ENCODE assay signal across 23 cellular contexts in genomic region chr4:90403781-90404180, GRCh38.
DNase-seq lines count a peak whose midpoint lies in the region; ATAC-seq and TF ChIP-seq lines count a peak whose summit lies in the region.
"Had no signal": no experiment of that assay in that cellular context is flagged by ENCODE, and none has a peak within 500 bp of the region (broad histone marks: within the 10 kb centered on the region; RNA-seq: fewer than 3 reads in every experiment).

No MANE protein-coding gene starts in this region.

- ATAC-seq in upper lobe of right lung = no peak
- ATAC-seq: GM23338, K562, PC-3 had no signal

- no peaks in the 10 kb centered on the region for H3K4me1 ChIP-seq in upper lobe of right lung
- H3K4me1 ChIP-seq: BLaER1 treated with 17β-estradiol and CSF1 and Interleukin-3, amounts not matched to agents 10 nM and 100 nM; HAP-1; SJSA1 had no signal

- TF ChIP-seq CTCF in choroid plexus epithelial cell (conservative IDR thresholded peaks at IDR 0.05; ENCODE audit: low read depth, low read length) (no peak), upper lobe of right lung (IDR thresholded peaks at IDR 0.05) (no peak)

- H3K4me3 ChIP-seq in choroid plexus epithelial cell (ENCODE audit: low read depth, low read length) (no peak overlapping the region), upper lobe of right lung (no peak overlapping the region)
- H3K4me3 ChIP-seq: BLaER1 treated with 17β-estradiol and CSF1 and Interleukin-3, amounts not matched to agents 10 nM and 100 nM; GM23338; HAP-1; K562; SJSA1 had no signal

- H3K27me3 ChIP-seq in upper lobe of right lung = no peaks in the 10 kb centered on the region
- H3K27me3 ChIP-seq: BLaER1 treated with 17β-estradiol and CSF1 and Interleukin-3, amounts not matched to agents 10 nM and 100 nM; SJSA1 had no signal

- peaks cover 5% of the 10 kb centered on the region for H3K9me3 ChIP-seq in upper lobe of right lung
- H3K9me3 ChIP-seq: BLaER1 treated with 17β-estradiol and CSF1 and Interleukin-3, amounts not matched to agents 10 nM and 100 nM; HAP-1; SJSA1 had no signal

- intact Hi-C loops in upper lobe of right lung (cut with DNase I) = no loop called here

- H3K36me3 ChIP-seq in upper lobe of right lung = no peaks in the 10 kb centered on the region
- H3K36me3 ChIP-seq: BLaER1 treated with 17β-estradiol and CSF1 and Interleukin-3, amounts not matched to agents 10 nM and 100 nM; HAP-1; SJSA1 had no signal

- DNase-seq in H4 (ENCODE audit: low spot score) (peak; percentile 18), M059J (ENCODE audit: low read depth) (peak; percentile 43), choroid plexus epithelial cell (ENCODE audit: low read depth) (peak; percentile 10), non-pigmented ciliary epithelial cell (ENCODE audit: low read depth) (peak; percentile 27), upper lobe of right lung (no peak), T-helper 2 cell (no peak), cerebellar nuclear complex (lab: John Stamatoyannopoulos, UW) (no peak)
- DNase-seq: CD4-positive, alpha-beta T cell; DMS53; Kasumi-1; MM.1S; NCI-H2029; NCI-H446; NCI-H524 treated with DMSO at 0.1 percent for 48 hours; NCI-H82; NK-92 treated with Interleukin-12 subunit alpha and Interleukin-12 subunit beta, amount 100 ng/mL, for 24 hours; PC-3; Right ventricle myocardium superior had no signal

- H3K27ac ChIP-seq in upper lobe of right lung = no peak overlapping the region
- H3K27ac ChIP-seq: BLaER1 treated with 17β-estradiol and CSF1 and Interleukin-3, amounts not matched to agents 10 nM and 100 nM; SJSA1 had no signal

Comparison
In these comparisons a context has a peak if more than half of its experiments do, and no peak if none do; other contexts are left out.
1. DNase-seq: peak in H4 (single experiment), M059J (single experiment), choroid plexus epithelial cell (single experiment) and non-pigmented ciliary epithelial cell (single experiment); none in upper lobe of right lung (single experiment), T-helper 2 cell (0 of 5) and cerebellar nuclear complex (0 of 2).